ENCODE assay signal across 9 cellular contexts in the genomic region with DNA sequence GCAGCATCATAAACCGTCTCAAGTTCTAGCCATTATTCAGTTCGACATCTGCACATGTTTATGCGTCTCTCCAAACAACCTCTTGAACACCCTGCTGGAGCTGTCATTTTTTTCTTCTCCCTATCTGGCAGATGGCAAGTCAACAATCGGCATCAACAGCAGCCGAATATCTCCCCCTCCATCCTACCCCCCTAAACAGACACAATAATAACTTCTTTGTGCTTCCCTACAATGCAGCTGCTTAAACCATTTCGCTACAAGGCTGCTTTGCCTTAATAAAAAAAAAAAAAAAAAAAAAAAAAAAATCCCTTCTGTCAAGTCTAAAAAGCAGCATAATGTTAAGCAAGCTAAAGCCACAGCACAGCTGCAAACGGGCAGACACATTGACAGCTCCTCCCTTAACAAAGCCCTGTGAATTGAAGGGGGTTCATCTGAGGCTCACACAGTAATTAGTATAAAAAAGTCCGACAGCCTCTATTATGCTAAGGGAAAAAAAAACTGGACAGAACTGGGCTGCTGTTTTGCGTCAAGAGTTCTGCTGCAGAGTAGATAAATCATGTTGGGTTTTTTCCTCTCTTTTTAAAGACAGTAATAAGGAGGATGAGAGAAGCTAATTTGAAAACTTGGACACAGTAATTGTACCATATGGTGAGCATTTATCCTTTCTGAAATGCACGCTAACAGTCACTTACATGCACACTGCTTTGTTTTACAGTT.
A peak's percentile ranks its signal among the peaks of the same experiment; 100 is the strongest.
DNase-seq lines count a peak whose midpoint lies in the region; ATAC-seq and TF ChIP-seq lines count a peak whose summit lies in the region.
"Had no signal": no experiment of that assay in that cellular context is flagged by ENCODE, and none has a peak within 500 bp of the region (broad histone marks: within the 10 kb centered on the region; RNA-seq: fewer than 3 reads in every experiment).

No MANE protein-coding gene starts in this region.

- no peaks in the 10 kb centered on the region for H3K36me3 ChIP-seq in osteoblast (ENCODE audit: insufficient read depth, low read length)

- peaks cover 30% of the 10 kb centered on the region for H3K79me2 ChIP-seq in osteoblast (ENCODE audit: insufficient read depth, low read length)

- no peak overlapping the region for H3K27ac ChIP-seq in osteoblast (ENCODE audit: low read depth, low read length)

- peak overlapping the region; percentile 6 for H3K4me2 ChIP-seq in osteoblast (ENCODE audit: insufficient read depth, low read length)

- H3K27me3 ChIP-seq in osteoblast (ENCODE audit: insufficient read depth, low read length) = no peaks in the 10 kb centered on the region

- H3K9me3 ChIP-seq in osteoblast (ENCODE audit: low read depth, low read length) = no peaks in the 10 kb centered on the region

- no peak for TF ChIP-seq CTCF in osteoblast (IDR thresholded peaks at IDR 0.05; ENCODE audit: extremely low read depth, low read depth, low read length)

- H3K4me3 Mint-ChIP-seq in effector memory CD8-positive, alpha-beta T cell = no peak overlapping the region

- H4K20me1 ChIP-seq in osteoblast (ENCODE audit: insufficient read depth, low read length) = no peaks in the 10 kb centered on the region

- peak; percentile 40 for ATAC-seq in effector memory CD8-positive, alpha-beta T cell (replicated peaks)
- ATAC-seq in HG02763 (IDR thresholded peaks at IDR 0.05; ENCODE audit: unreplicated experiment) (no peak), HG03571 (IDR thresholded peaks at IDR 0.05; ENCODE audit: unreplicated experiment) (no peak)

- DNase-seq in GM03348 (ENCODE audit: low spot score) (peak; percentile 26), NCI-H510A treated with DMSO at 0.1 percent for 48 hours (lab: John Stamatoyannopoulos, UW) (peak; percentile 73), osteoblast (ENCODE audit: insufficient read length, low spot score, missing footprints) (no peak), kidney glomerular epithelial cell (lab: John Stamatoyannopoulos, UW) (no peak)
- no peak for DNase-seq in effector memory CD8-positive, alpha-beta T cell
- no peak for DNase-seq in effector CD8-positive, alpha-beta T cell (lab: John Stamatoyannopoulos, UW)

- no peaks in the 10 kb centered on the region for H3K36me3 Mint-ChIP-seq in effector memory CD8-positive, alpha-beta T cell (ENCODE audit: insufficient read depth)

- H3K27ac Mint-ChIP-seq in effector memory CD8-positive, alpha-beta T cell = no peak overlapping the region

- H3K9me3 Mint-ChIP-seq in effector memory CD8-positive, alpha-beta T cell = no peaks in the 10 kb centered on the region

- H3K27me3 Mint-ChIP-seq in effector memory CD8-positive, alpha-beta T cell = no peaks in the 10 kb centered on the region

- H2AFZ ChIP-seq in osteoblast (ENCODE audit: low read length) = no peak overlapping the region

- peaks cover 11% of the 10 kb centered on the region for H3K4me1 ChIP-seq in osteoblast (ENCODE audit: insufficient read depth, low read length)

- peaks cover 10 to 39% of the 10 kb centered on the region in 2 donors for H3K4me1 Mint-ChIP-seq in effector memory CD8-positive, alpha-beta T cell (ENCODE audit: low read depth in 2 of 2)

- H3K4me3 ChIP-seq in osteoblast (ENCODE audit: insufficient read depth, low read length) = no peak overlapping the region
- H3K4me3 ChIP-seq: lung had no signal

Comparison
In these comparisons a context has a peak if more than half of its experiments do, and no peak if none do; other contexts are left out.
1. DNase-seq: peak in GM03348 (single experiment) and NCI-H510A treated with DMSO at 0.1 percent for 48 hours (single experiment); none in effector memory CD8-positive, alpha-beta T cell (0 of 3), osteoblast (single experiment), effector CD8-positive, alpha-beta T cell (single experiment) and kidney glomerular epithelial cell (single experiment).